8 cellular contexts compared by ENCODE assay signal in genomic region chr1:206635080-206635982, GRCh38. TPM values are rescaled to one million over a fixed set of nuclear protein-coding genes. Genes with fewer than 3 reads are reported as not detected.
A peak's percentile ranks its signal among the peaks of the same experiment; 100 is the strongest.
DNase-seq lines count a peak whose midpoint lies in the region; TF ChIP-seq lines count a peak whose summit lies in the region.

TSS of gene DYRK3 (plus strand) at chr1:206635536. CDS start at chr1:206635704, 168 bp downstream.

- peak within 1 kb of the TSS; percentile 80 for H3K4me3 ChIP-seq in GM08714 (ENCODE audit: low read length)
- H3K4me3 ChIP-seq in NB4 (ENCODE audit: low read depth, low read length), result peak within 1 kb of the TSS; percentile 69
- peak within 1 kb of the TSS; percentile 87 to 92 for H3K4me3 ChIP-seq in SK-N-SH (ENCODE audit: low read depth in 2 of 2, low read length in 1 of 2)
- peak within 1 kb of the TSS; percentile 82 for H3K4me3 ChIP-seq in suprapubic skin

- H2AFZ ChIP-seq in SK-N-SH (ENCODE audit: low read depth), result peak within 1 kb of the TSS; percentile 89

- WGBS in SK-N-SH (ENCODE audit: low lambda C conversion rate), result 9% methylated on average over 29 of the region's 85 CpGs
- WGBS in suprapubic skin, result 1% methylated on average over 55 of the region's 85 CpGs

- H3K4me2 ChIP-seq in SK-N-SH, result peak within 1 kb of the TSS; percentile 85

- no peaks in the 10 kb centered on the region for H3K9me3 Mint-ChIP-seq in HFFc6

- peak within 1 kb of the TSS; percentile 93 for H3K27ac Mint-ChIP-seq in HFFc6

- TF ChIP-seq CTCF in HFFc6 (IDR thresholded peaks at IDR 0.05) (peak; percentile 8; the same call in 1 of the 2 replicates), NB4 (IDR thresholded peaks at IDR 0.05; ENCODE audit: low read depth, low read length) (no peak), SK-N-SH (IDR thresholded peaks at IDR 0.05) (no peak), suprapubic skin (IDR thresholded peaks at IDR 0.05) (no peak)

- no peak for TF ChIP-seq RAD21 in SK-N-SH (IDR thresholded peaks at IDR 0.05; ENCODE audit: low read length)

- TF ChIP-seq EP300 in SK-N-SH (IDR thresholded peaks at IDR 0.05; ENCODE audit: borderline replicate concordance in 1 of 2, low read depth in 1 of 2, low read length in 1 of 2) (no peak; a peak in 1 of 4 replicates), suprapubic skin (IDR thresholded peaks at IDR 0.05) (no peak)

- H3K4me3 Mint-ChIP-seq in HFFc6, result peak within 1 kb of the TSS; percentile 99

- H3K36me3 ChIP-seq in SK-N-SH (replicated peaks in 1 of 2; ENCODE audit: control insufficient read depth in 1 of 2, insufficient read depth in 2 of 2, low read length in 1 of 2) (peaks cover 0 to 17% of the 10 kb centered on the region in 2 experiments), suprapubic skin (no peaks in the 10 kb centered on the region)

- H3K9me3 ChIP-seq in SK-N-SH, result no peaks in the 10 kb centered on the region
- no peaks in the 10 kb centered on the region for H3K9me3 ChIP-seq in suprapubic skin

- H3K79me2 ChIP-seq in SK-N-SH (ENCODE audit: insufficient read depth), result peaks cover 42% of the 10 kb centered on the region

- DNase-seq in HFFc6 (peak; percentile 94), NB4 (ENCODE audit: low read depth) (peak; percentile 95), SK-N-SH (peak; percentile 97), globus pallidus (ENCODE audit: low spot score) (peak; percentile 87), nucleus accumbens (lab: John Stamatoyannopoulos, UW) (peak; percentile 33 to 96 (median 85)), suprapubic skin (ENCODE audit: low spot score in 2 of 2) (peak; percentile 96 to 97)
- peak; percentile 91 for DNase-seq in activated naive CD4-positive, alpha-beta T cell treated with anti-CD3 and anti-CD28 coated beads, Interleukin-2, amount 50 U/mL, for 16 hours

- no peaks in the 10 kb centered on the region for H4K20me1 ChIP-seq in SK-N-SH (ENCODE audit: insufficient read depth)

- peaks cover 66% of the 10 kb centered on the region for H3K4me1 Mint-ChIP-seq in HFFc6 (ENCODE audit: low read depth)

- H3K9ac ChIP-seq in SK-N-SH, result peak within 1 kb of the TSS; percentile 83

- POLR2A ChIA-PET in SK-N-SH (lab: Yijun Ruan, JAX), result interaction anchor here (0.8 to 2.4 kb wide), 10 partner anchors 13 to 347 kb away, joined by 3 to 22 read pairs (median 3); partner anchors contain the start of gene EIF2D

- no peaks in the 10 kb centered on the region for H3K9me2 ChIP-seq in SK-N-SH

- 0 out of 2 replicates have a peak, but pooled peaks cover 3% of the 10 kb centered on the region for H3K27me3 Mint-ChIP-seq in HFFc6 (ENCODE audit: insufficient read depth)

- H3K27ac ChIP-seq in SK-N-SH (ENCODE audit: low read depth in 2 of 2, low read length in 1 of 2), result peak within 1 kb of the TSS; percentile 79 to 83
- peak within 1 kb of the TSS; percentile 68 for H3K27ac ChIP-seq in suprapubic skin

- CTCF ChIA-PET in SK-N-SH (lab: Yijun Ruan, JAX), result interaction anchor here (0.9 to 17.3 kb wide), 28 partner anchors 9 to 498 kb away, joined by 3 to 450 read pairs (median 6); partner anchors contain the start of genes EIF2D and MAPKAPK2

- H3K27me3 ChIP-seq in SK-N-SH (ENCODE audit: insufficient read depth), result no peaks in the 10 kb centered on the region
- no peaks in the 10 kb centered on the region for H3K27me3 ChIP-seq in suprapubic skin

- peaks cover 27% of the 10 kb centered on the region for H3F3A ChIP-seq in SK-N-SH (replicated peaks; ENCODE audit: insufficient read depth)

- H3K36me3 Mint-ChIP-seq in HFFc6 (ENCODE audit: low read depth), result peaks cover 8% of the 10 kb centered on the region; the same call in 1 of the 2 replicates

- H3K4me1 ChIP-seq in SK-N-SH (ENCODE audit: control insufficient read depth in 1 of 2, insufficient read depth in 2 of 2, low read depth in 1 of 2, low read length in 1 of 2), result peaks cover 18 to 22% of the 10 kb centered on the region in 2 experiments; a peak in 3 of 4 replicates
- peaks cover 30% of the 10 kb centered on the region for H3K4me1 ChIP-seq in suprapubic skin

- peak; percentile 91 for TF ChIP-seq POLR2A in NB4 (IDR thresholded peaks at IDR 0.05; ENCODE audit: extremely low read depth, insufficient read length)
- TF ChIP-seq POLR2A in suprapubic skin (IDR thresholded peaks at IDR 0.05), result peak; percentile 8 to 89

TF ChIP-seq in SK-N-SH, 30 proteins besides CTCF, POLR2A, EP300 and RAD21 (continues in another document):
- TF ChIP-seq IRF3 (IDR thresholded peaks at IDR 0.05; ENCODE audit: low read depth, low read length) (no peak), ELF1 (IDR thresholded peaks at IDR 0.05) (no peak), MXI1 (IDR thresholded peaks at IDR 0.05; ENCODE audit: low read depth, low read length) (peak; percentile 88), NRF1 (IDR thresholded peaks at IDR 0.05; ENCODE audit: low read depth, low read length) (peak; percentile 51; the same call in 1 of the 2 replicates), RXRA (IDR thresholded peaks at IDR 0.05; ENCODE audit: borderline replicate concordance, low read depth) (no peak), FOXJ3 (CRISPR knock-in tag; IDR thresholded peaks at IDR 0.05) (no peak), SIN3A (IDR thresholded peaks at IDR 0.05; ENCODE audit: borderline replicate concordance, low read depth, low read length) (peak; percentile 73; the same call in 1 of the 2 replicates), FOXM1 (IDR thresholded peaks at IDR 0.05; ENCODE audit: low read depth) (no peak), NFIC (IDR thresholded peaks at IDR 0.05; ENCODE audit: borderline replicate concordance) (no peak), GABPA (IDR thresholded peaks at IDR 0.05; ENCODE audit: low read depth) (no peak), MEF2A (IDR thresholded peaks at IDR 0.05; ENCODE audit: borderline replicate concordance, low read depth) (no peak), RCOR1 (IDR thresholded peaks at IDR 0.05; ENCODE audit: low read length) (no peak), SMC3 (IDR thresholded peaks at IDR 0.05; ENCODE audit: low read depth, low read length) (no peak), ZBTB33 (IDR thresholded peaks at IDR 0.05; ENCODE audit: borderline replicate concordance, low read depth) (no peak), JUND (IDR thresholded peaks at IDR 0.05) (no peak), REST (IDR thresholded peaks at IDR 0.05; ENCODE audit: low read depth, low read length) (peak; percentile 51; the same call in 1 of the 2 replicates), YY1 (IDR thresholded peaks at IDR 0.05; ENCODE audit: low read depth) (no peak), MAX (IDR thresholded peaks at IDR 0.05; ENCODE audit: low read depth) (peak; percentile 96)

RNA-seq across cellular contexts. Expression of gene DYRK3, which starts in this region (rescaled TPM):
- 10 to 100 TPM; 24.2 to 27.4 (median 26.9) TPM for total RNA-seq in HFFc6 (2021; fragmentation: NEBNext Ultra II Directional; extraction: Animal tissue kit (Norgen Biotek cat#: 25700))
- polyA plus RNA-seq in SK-N-SH (2012; rRNA removed), result 3.6 and 5.8 TPM in 2 replicates
- 5.1 and 5.5 TPM in 2 replicates for polyA plus RNA-seq in SK-N-SH (2012; cell fraction: cytosol; rRNA removed)
- 3.8 and 6.9 TPM in 2 replicates for polyA plus RNA-seq in SK-N-SH (2012; cell fraction: nucleus; rRNA removed)
- 1 to 10 TPM; 2.2 to 4.7 (median 4.1) TPM for total RNA-seq in suprapubic skin

Comparison
In these comparisons a context has a peak if more than half of its experiments do, and no peak if none do; other contexts are left out.
1. Peak in every context shown above with its lines: DNase-seq, H3K4me3 ChIP-seq and H3K27ac ChIP-seq.
2. RNA of gene DYRK3 (total RNA-seq): 24.2 to 27.4 TPM in HFFc6; 2.2 to 4.7 TPM in suprapubic skin; every median in the first group is over 4 times any median in the second.